ENCODE assay signal across 8 cellular contexts in genomic region chr14:63438065-63438757, GRCh38.
DNase-seq lines count a peak whose midpoint lies in the region; ATAC-seq and TF ChIP-seq lines count a peak whose summit lies in the region.

No MANE protein-coding gene starts in this region.

- no peaks in the 10 kb centered on the region for H3K27me3 ChIP-seq in RWPE2 (ENCODE audit: insufficient read depth, poor library complexity, severe bottlenecking)
- H3K27me3 ChIP-seq in lower lobe of right lung (ENCODE audit: low read depth) = no peaks in the 10 kb centered on the region
- no peaks in the 10 kb centered on the region for H3K27me3 ChIP-seq in subcutaneous abdominal adipose tissue (ENCODE audit: control insufficient read depth in 5 of 5, insufficient read depth in 4 of 5, low read length in 5 of 5)

- H3K36me3 Mint-ChIP-seq in chondrocyte (ENCODE audit: low read depth) = no peaks in the 10 kb centered on the region

- H3K27ac ChIP-seq in RWPE2 (ENCODE audit: poor library complexity, severe bottlenecking) = peak overlapping the region; percentile 72
- peak overlapping the region; percentile 67 for H3K27ac ChIP-seq in lower lobe of right lung
- peak overlapping the region; percentile 35 for H3K27ac ChIP-seq in subcutaneous abdominal adipose tissue (ENCODE audit: low read depth, low read length)

- H3K4me3 Mint-ChIP-seq in chondrocyte (ENCODE audit: unreplicated experiment) = peak overlapping the region; percentile 44

- intact Hi-C loops in lower lobe of right lung (cut with DNase I) = no loop called here

- TF ChIP-seq CTCF in RWPE2 (IDR thresholded peaks at IDR 0.05; ENCODE audit: poor library complexity, severe bottlenecking) (peak; percentile 55), chondrocyte (IDR thresholded peaks at IDR 0.05) (peak; percentile 67), lower lobe of right lung (IDR thresholded peaks at IDR 0.05) (peak; percentile 19)

- peak overlapping the region in 1 of 5 donors; percentile 48 for H3K9ac ChIP-seq in subcutaneous abdominal adipose tissue (ENCODE audit: low read length in 5 of 5)

- H3K4me1 ChIP-seq in RWPE2 (ENCODE audit: insufficient read depth, poor library complexity, severe bottlenecking) (peaks cover 29% of the 10 kb centered on the region), lower lobe of right lung (peaks cover 60% of the 10 kb centered on the region), subcutaneous abdominal adipose tissue (ENCODE audit: control insufficient read depth in 5 of 5, insufficient read depth in 5 of 5, low read length in 5 of 5) (peaks cover 9 to 36% (median 26%) of the 10 kb centered on the region in 5 donors)

- no peaks in the 10 kb centered on the region for H3K9me3 Mint-ChIP-seq in chondrocyte (ENCODE audit: low read depth)

- ATAC-seq in HG02759 (IDR thresholded peaks at IDR 0.05; ENCODE audit: unreplicated experiment) (peak; percentile 57), RWPE2 (ENCODE audit: low read depth) (peak; percentile 98), lower lobe of right lung (peak; percentile 74 to 78), HG02571 (IDR thresholded peaks at IDR 0.05; ENCODE audit: unreplicated experiment) (no peak), HG03139 (IDR thresholded peaks at IDR 0.05; ENCODE audit: unreplicated experiment) (no peak)

- H3K4me3 ChIP-seq in RWPE2 (ENCODE audit: severe bottlenecking) (peak overlapping the region; percentile 15), lower lobe of right lung (peak overlapping the region; percentile 12), subcutaneous abdominal adipose tissue (ENCODE audit: low read depth in 1 of 5, low read length in 5 of 5) (peak overlapping the region in 3 of 5 donors; percentile 7 to 47 (median 13))

- peaks cover 48% of the 10 kb centered on the region for H3K4me1 Mint-ChIP-seq in chondrocyte (ENCODE audit: low read depth)

- H3K27me3 Mint-ChIP-seq in chondrocyte (ENCODE audit: low read depth) = no peaks in the 10 kb centered on the region

- H3K36me3 ChIP-seq in RWPE2 (ENCODE audit: low read depth) = peaks cover 4% of the 10 kb centered on the region; the same call in 1 of the 2 replicates
- no peaks in the 10 kb centered on the region for H3K36me3 ChIP-seq in lower lobe of right lung
- H3K36me3 ChIP-seq in subcutaneous abdominal adipose tissue (ENCODE audit: control insufficient read depth in 5 of 5, insufficient read depth in 5 of 5, low read length in 5 of 5) = peaks cover 0 to 4% (median 0%) of the 10 kb centered on the region in 5 donors

- DNase-seq in Daoy (ENCODE audit: low read depth) (peak; percentile 79), RWPE2 (ENCODE audit: low spot score) (peak; percentile 93), chondrocyte (ENCODE audit: low spot score) (no peak), lower lobe of right lung (no peak)

- H3K9me3 ChIP-seq in RWPE2 (ENCODE audit: severe bottlenecking) (no peaks in the 10 kb centered on the region), lower lobe of right lung (no peaks in the 10 kb centered on the region), subcutaneous abdominal adipose tissue (ENCODE audit: control insufficient read depth in 5 of 5, low read length in 5 of 5) (no peaks in the 10 kb centered on the region)

- peak overlapping the region; percentile 81 for H3K27ac Mint-ChIP-seq in chondrocyte (ENCODE audit: unreplicated experiment)

Comparison
In these comparisons a context has a peak if more than half of its experiments do, and no peak if none do; other contexts are left out.
1. DNase-seq: peak in Daoy (single experiment) and RWPE2 (single experiment); none in chondrocyte (single experiment) and lower lobe of right lung (single experiment).
2. ATAC-seq: peak in HG02759 (single experiment), RWPE2 (single experiment) and lower lobe of right lung (2 of 2); none in HG02571 (single experiment) and HG03139 (single experiment).
3. Peak in every context shown above with its lines, with median percentiles within 50 percentile points of each other: H3K27ac ChIP-seq, H3K4me3 ChIP-seq and CTCF ChIP-seq.